In genomic region chr11:62689421-62690183, GRCh38 we compare ENCODE assay signal across 9 cellular contexts. TPM values are rescaled to one million over a fixed set of nuclear protein-coding genes. Genes with fewer than 3 reads are reported as not detected.
DNase-seq lines count a peak whose midpoint lies in the region; ATAC-seq and TF ChIP-seq lines count a peak whose summit lies in the region.
"Had no signal": no experiment of that assay in that cellular context is flagged by ENCODE, and none has a peak within 500 bp of the region (broad histone marks: within the 10 kb centered on the region; RNA-seq: fewer than 3 reads in every experiment).

TSS of gene LRRN4CL (minus strand) at chr11:62689530. CDS start at chr11:62688508, 1,022 bp downstream.

- peak; percentile 24 for ATAC-seq in upper lobe of right lung
- no peak for ATAC-seq in GM21825 (IDR thresholded peaks at IDR 0.05; ENCODE audit: unreplicated experiment)
- ATAC-seq in HG03457 (IDR thresholded peaks at IDR 0.05; ENCODE audit: unreplicated experiment): no peak

- H3K27me3 ChIP-seq in duodenal mucosa (ENCODE audit: control insufficient read depth in 1 of 2, insufficient read depth in 2 of 2, low read length in 2 of 2) (no peaks in the 10 kb centered on the region), upper lobe of right lung (peaks cover 9% of the 10 kb centered on the region)
- H3K27me3 ChIP-seq: BLaER1 had no signal

- H3K36me3 ChIP-seq in duodenal mucosa (ENCODE audit: control insufficient read depth in 1 of 2, insufficient read depth in 2 of 2, low read length in 2 of 2): peaks cover 20 to 28% of the 10 kb centered on the region in 2 donors
- peaks cover 34% of the 10 kb centered on the region for H3K36me3 ChIP-seq in upper lobe of right lung

- H3K36me3 Mint-ChIP-seq in mesothelial cell of epicardium: peaks cover 6% of the 10 kb centered on the region

- TF ChIP-seq CTCF in mesothelial cell of epicardium (IDR thresholded peaks at IDR 0.05; ENCODE audit: unreplicated experiment) (no peak), upper lobe of right lung (IDR thresholded peaks at IDR 0.05) (no peak)

- no peaks in the 10 kb centered on the region for H3K9me3 Mint-ChIP-seq in mesothelial cell of epicardium

- no peaks in the 10 kb centered on the region for H3K9me3 ChIP-seq in duodenal mucosa (ENCODE audit: control insufficient read depth in 1 of 2, low read length in 2 of 2)
- H3K9me3 ChIP-seq in upper lobe of right lung: no peaks in the 10 kb centered on the region
- H3K9me3 ChIP-seq: BLaER1 had no signal

- peak within 1 kb of the TSS; percentile 41 for H3K4me3 Mint-ChIP-seq in mesothelial cell of epicardium

- DNase-seq in NCI-H2171 treated with DMSO at 0.1 percent for 48 hours (lab: John Stamatoyannopoulos, UW): peak; percentile 45
- DNase-seq in NCI-H2171 (lab: John Stamatoyannopoulos, UW): no peak
- peak in 1 of 2 experiments; percentile 43 for DNase-seq in mesothelial cell of epicardium (ENCODE audit: low spot score in 2 of 2, unreplicated experiment in 2 of 2)
- DNase-seq in upper lobe of right lung: no peak
- DNase-seq in NCI-H128 (lab: John Stamatoyannopoulos, UW; ENCODE audit: unreplicated experiment): no peak

- H3K4me3 ChIP-seq in duodenal mucosa (ENCODE audit: low read depth in 1 of 2, low read length in 2 of 2) (peak within 1 kb of the TSS; percentile 11 to 52), upper lobe of right lung (peak within 1 kb of the TSS; percentile 19)
- H3K4me3 ChIP-seq: BLaER1 had no signal

- H3K9ac ChIP-seq in duodenal mucosa (ENCODE audit: low read depth in 1 of 2, low read length in 2 of 2): peak within 1 kb of the TSS; percentile 10 to 11
- H3K9ac ChIP-seq: BLaER1 had no signal

- intact Hi-C loops in upper lobe of right lung (cut with DNase I): no loop called here

- H3K27ac ChIP-seq in duodenal mucosa (ENCODE audit: low read depth, low read length) (no peak within 1 kb of the TSS), upper lobe of right lung (peak within 1 kb of the TSS; percentile 36)
- H3K27ac ChIP-seq: BLaER1 had no signal

- H3K4me1 ChIP-seq in duodenal mucosa (ENCODE audit: control insufficient read depth in 1 of 2, insufficient read depth in 2 of 2, low read length in 2 of 2) (no peaks in the 10 kb centered on the region), upper lobe of right lung (no peaks in the 10 kb centered on the region)

- H3K27ac Mint-ChIP-seq in mesothelial cell of epicardium: peak within 1 kb of the TSS; percentile 91

- no peaks in the 10 kb centered on the region for H3K27me3 Mint-ChIP-seq in mesothelial cell of epicardium (ENCODE audit: low read depth)

- peaks cover 14% of the 10 kb centered on the region for H3K4me1 Mint-ChIP-seq in mesothelial cell of epicardium

RNA-seq across cellular contexts. Expression of gene LRRN4CL, which starts in this region (rescaled TPM):
- total RNA-seq in mesothelial cell of epicardium (1.6 to 2.3 TPM (median 1.7 TPM) in 3 replicates), upper lobe of right lung (2.0 TPM)
